Comparison of ENCODE assay signal across 22 cellular contexts in the genomic region with DNA sequence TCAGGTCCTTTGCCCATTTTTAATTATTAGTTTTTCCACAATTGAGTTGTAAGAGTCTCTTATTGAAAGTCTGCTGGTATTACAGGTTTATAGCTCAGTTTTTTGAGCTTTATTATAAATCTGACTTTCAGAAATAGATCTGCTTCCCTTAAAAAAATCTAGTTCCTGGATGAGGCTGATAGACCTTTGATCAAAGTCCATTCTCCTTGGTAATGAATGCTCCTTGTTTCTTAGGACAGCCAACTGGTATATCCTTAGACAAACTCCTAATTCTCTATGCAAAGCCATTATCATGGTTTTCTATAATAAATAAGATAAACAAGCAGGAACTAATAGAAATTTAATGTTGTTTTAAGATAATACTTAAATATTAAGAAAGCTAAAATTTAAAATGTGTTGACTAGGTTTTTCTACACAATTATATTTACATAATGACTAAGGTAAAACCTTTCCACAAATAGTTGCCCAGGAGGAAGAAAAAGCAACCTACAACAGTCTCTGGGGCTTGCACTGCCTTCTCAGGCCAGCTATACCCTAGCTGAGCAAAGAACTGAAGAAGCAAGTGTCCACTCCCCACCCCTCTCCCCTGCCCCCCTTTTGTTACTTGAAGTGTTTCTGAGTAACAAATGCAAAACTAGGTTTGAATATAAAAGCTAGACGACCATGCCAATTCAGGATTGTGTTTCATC. TPM values are rescaled to one million over a fixed set of nuclear protein-coding genes. Genes with fewer than 3 reads are reported as not detected.
A peak's percentile ranks its signal among the peaks of the same experiment; 100 is the strongest.
DNase-seq lines count a peak whose midpoint lies in the region; TF ChIP-seq lines count a peak whose summit lies in the region.
"Had no signal": no experiment of that assay in that cellular context is flagged by ENCODE, and none has a peak within 500 bp of the region (broad histone marks: within the 10 kb centered on the region; RNA-seq: fewer than 3 reads in every experiment).

No MANE protein-coding gene starts in this region.

- CTCF ChIA-PET in Caco-2 (lab: Charles Lee) (interaction anchor here (0.6 to 1.2 kb wide), 2 partner anchors 12 to 155 kb away, joined by 3 to 6 read pairs; no protein-coding TSS in a partner anchor), OCI-LY7 (lab: Charles Lee; ENCODE audit: unreplicated experiment) (interaction anchor here (0.6 kb wide), 2 partner anchors 534 to 753 kb away, joined by 3 to 5 read pairs; no protein-coding TSS in a partner anchor)

- TF ChIP-seq CTCF in Caco-2 (IDR thresholded peaks at IDR 0.05; ENCODE audit: insufficient read depth in 1 of 2, low read depth in 1 of 2, low read length in 1 of 2, severe bottlenecking in 1 of 2, unreplicated experiment in 1 of 2) (no peak), OCI-LY7 (conservative IDR thresholded peaks at IDR 0.05; ENCODE audit: low read length) (no peak), brain microvascular endothelial cell (IDR thresholded peaks at IDR 0.05; ENCODE audit: low read depth, low read length, missing control alignments) (no peak), osteoblast (IDR thresholded peaks at IDR 0.05; ENCODE audit: extremely low read depth, low read depth, low read length) (no peak), testis (IDR thresholded peaks at IDR 0.05) (no peak), smooth muscle cell (IDR thresholded peaks at IDR 0.05; ENCODE audit: borderline replicate concordance, insufficient read depth, poor library complexity, severe bottlenecking) (no peak)

- 60 to 79% methylated on average over 1 of the region's 1 CpG for WGBS in testis, 2 donors
- WGBS in smooth muscle cell (ENCODE audit: low lambda C conversion rate), result 100% methylated on average over 1 of the region's 1 CpG

- no peaks in the 10 kb centered on the region for H4K20me1 ChIP-seq in OCI-LY7 (ENCODE audit: insufficient read depth, low read length)
- no peaks in the 10 kb centered on the region for H4K20me1 ChIP-seq in osteoblast (ENCODE audit: insufficient read depth, low read length)
- H4K20me1 ChIP-seq in smooth muscle cell (ENCODE audit: low read depth), result no peaks in the 10 kb centered on the region

- H3K4me1 ChIP-seq in Caco-2 (peaks cover 13% of the 10 kb centered on the region), OCI-LY7 (ENCODE audit: insufficient read depth, low read length, poor library complexity, severe bottlenecking) (no peaks in the 10 kb centered on the region), osteoblast (ENCODE audit: insufficient read depth, low read length) (peaks cover 18% of the 10 kb centered on the region), testis (no peaks in the 10 kb centered on the region), smooth muscle cell (ENCODE audit: low read depth) (no peaks in the 10 kb centered on the region)

- H3K4me3 Mint-ChIP-seq in Caco-2 (ENCODE audit: unreplicated experiment), result no peak overlapping the region
- H3K4me3 Mint-ChIP-seq: CD4-positive, alpha-beta memory T cell had no signal

- H3K79me2 ChIP-seq in OCI-LY7 (ENCODE audit: insufficient read depth, low read depth, low read length), result no peaks in the 10 kb centered on the region
- no peaks in the 10 kb centered on the region for H3K79me2 ChIP-seq in osteoblast (ENCODE audit: insufficient read depth, low read length)
- H3K79me2 ChIP-seq in smooth muscle cell (ENCODE audit: low read depth), result no peaks in the 10 kb centered on the region

- DNase-seq in Caco-2 (no peak), OCI-LY7 (ENCODE audit: low spot score) (no peak), brain microvascular endothelial cell (no peak), osteoblast (ENCODE audit: insufficient read length, low spot score, missing footprints) (no peak), testis (no peak), cerebellar cortex (ENCODE audit: low spot score) (no peak), smooth muscle cell (lab: John Stamatoyannopoulos, UW; ENCODE audit: unreplicated experiment) (no peak), SKM-1 (lab: John Stamatoyannopoulos, UW; ENCODE audit: unreplicated experiment) (no peak)
- DNase-seq: CD4-positive, alpha-beta memory T cell; DMS79 treated with DMSO at 0.1 percent for 48 hours; Karpas-422; NCI-H1092; NCI-H1436 treated with DMSO at 0.1 percent for 48 hours; NCI-H2029; NCI-H2171; NCI-H526 had no signal

- H3F3A ChIP-seq in smooth muscle cell (ENCODE audit: low read depth), result no peaks in the 10 kb centered on the region

- H3K4me1 Mint-ChIP-seq in Caco-2 (ENCODE audit: low read depth, unreplicated experiment), result peaks cover 5% of the 10 kb centered on the region
- H3K4me1 Mint-ChIP-seq: CD4-positive, alpha-beta memory T cell had no signal

- peaks cover 30% of the 10 kb centered on the region for H3K36me3 Mint-ChIP-seq in Caco-2 (ENCODE audit: insufficient read depth, unreplicated experiment)
- H3K36me3 Mint-ChIP-seq: CD4-positive, alpha-beta memory T cell had no signal

- intact Hi-C loops in Caco-2 (cut with micrococcal nuclease; ENCODE audit: unreplicated experiment) (no loop called here), OCI-LY7 (cut with micrococcal nuclease; ENCODE audit: unreplicated experiment) (no loop called here), testis (cut with DNase I; ENCODE audit: low total_unique reads) (no loop called here)

- H3K36me3 ChIP-seq in Caco-2 (ENCODE audit: control insufficient read depth, insufficient read depth, low read length), result peaks cover 4% of the 10 kb centered on the region
- H3K36me3 ChIP-seq in OCI-LY7 (ENCODE audit: insufficient read depth, low read length), result peaks cover 65% of the 10 kb centered on the region
- H3K36me3 ChIP-seq in brain microvascular endothelial cell (replicated peaks), result no peaks in the 10 kb centered on the region
- peaks cover 27% of the 10 kb centered on the region for H3K36me3 ChIP-seq in osteoblast (ENCODE audit: insufficient read depth, low read length)
- H3K36me3 ChIP-seq in testis (ENCODE audit: low read depth, missing control alignments), result no peaks in the 10 kb centered on the region
- H3K36me3 ChIP-seq in smooth muscle cell (ENCODE audit: low read depth), result no peaks in the 10 kb centered on the region

- H3K9ac ChIP-seq in smooth muscle cell (ENCODE audit: low read depth), result no peak overlapping the region

- in situ Hi-C loops in brain microvascular endothelial cell (cut with HindIII; ENCODE audit: low pct_ligation_motif_present, low sequenced_read_pairs), result no loop called here

- no peak for TF ChIP-seq POLR2A in testis (IDR thresholded peaks at IDR 0.05)

- H3K4me2 ChIP-seq in OCI-LY7 (ENCODE audit: low read length), result no peak overlapping the region
- peak overlapping the region; percentile 9 for H3K4me2 ChIP-seq in osteoblast (ENCODE audit: insufficient read depth, low read length)
- no peak overlapping the region for H3K4me2 ChIP-seq in smooth muscle cell

- H3K9me3 ChIP-seq in Caco-2, result no peaks in the 10 kb centered on the region
- H3K9me3 ChIP-seq in OCI-LY7 (ENCODE audit: low read length), result no peaks in the 10 kb centered on the region
- H3K9me3 ChIP-seq in osteoblast (ENCODE audit: low read depth, low read length), result no peaks in the 10 kb centered on the region
- no peaks in the 10 kb centered on the region for H3K9me3 ChIP-seq in testis
- H3K9me3 ChIP-seq in smooth muscle cell (replicated peaks; ENCODE audit: low read depth), result no peaks in the 10 kb centered on the region

- H2AFZ ChIP-seq in OCI-LY7 (ENCODE audit: low read length) (no peak overlapping the region), osteoblast (ENCODE audit: low read length) (no peak overlapping the region), smooth muscle cell (ENCODE audit: low read depth) (no peak overlapping the region)

- BruUV-seq in Caco-2 (replicated peaks; lab: Mats Ljungman, UMichigan) (TSS peak; percentile 21), OCI-LY7 (replicated peaks; lab: Mats Ljungman, UMichigan) (TSS peak; percentile 49)

- POLR2A ChIA-PET in Caco-2 (lab: Charles Lee) (no interaction called here), OCI-LY7 (lab: Charles Lee) (interaction anchor here (0.6 to 0.9 kb wide), 2 partner anchors 26 to 113 kb away, joined by 3 read pairs; no protein-coding TSS in a partner anchor)

- H3K27ac ChIP-seq in OCI-LY7 (ENCODE audit: low read depth, low read length, poor library complexity, severe bottlenecking), result no peak overlapping the region
- peak overlapping the region; percentile 9 for H3K27ac ChIP-seq in brain microvascular endothelial cell
- H3K27ac ChIP-seq in osteoblast (ENCODE audit: low read depth, low read length), result peak overlapping the region; percentile 56
- H3K27ac ChIP-seq in testis, result no peak overlapping the region
- no peak overlapping the region for H3K27ac ChIP-seq in smooth muscle cell (ENCODE audit: low read depth)
- H3K27ac ChIP-seq: SK-N-MC had no signal

- no peaks in the 10 kb centered on the region for H3K9me3 Mint-ChIP-seq in Caco-2 (ENCODE audit: unreplicated experiment)
- H3K9me3 Mint-ChIP-seq: CD4-positive, alpha-beta memory T cell had no signal

- H3K4me3 ChIP-seq in Caco-2 (ENCODE audit: low read depth, low read length), result no peak overlapping the region
- no peak overlapping the region for H3K4me3 ChIP-seq in OCI-LY7 (ENCODE audit: low read depth, low read length, poor library complexity, severe bottlenecking)
- H3K4me3 ChIP-seq in brain microvascular endothelial cell (ENCODE audit: low read depth, low read length), result no peak overlapping the region
- H3K4me3 ChIP-seq in osteoblast (ENCODE audit: insufficient read depth, low read length), result no peak overlapping the region
- no peak overlapping the region for H3K4me3 ChIP-seq in testis
- H3K4me3 ChIP-seq in smooth muscle cell, result no peak overlapping the region
- H3K4me3 ChIP-seq: SK-N-MC had no signal

- H3K9me2 ChIP-seq in OCI-LY7 (ENCODE audit: insufficient read depth, low read length), result no peaks in the 10 kb centered on the region

- no peaks in the 10 kb centered on the region for H3K27me3 ChIP-seq in Caco-2 (replicated peaks; ENCODE audit: control insufficient read depth, insufficient read depth, low read length)
- no peaks in the 10 kb centered on the region for H3K27me3 ChIP-seq in brain microvascular endothelial cell (replicated peaks)
- no peaks in the 10 kb centered on the region for H3K27me3 ChIP-seq in osteoblast (ENCODE audit: insufficient read depth, low read length)
- no peaks in the 10 kb centered on the region for H3K27me3 ChIP-seq in testis
- H3K27me3 ChIP-seq in smooth muscle cell (ENCODE audit: low read depth), result no peaks in the 10 kb centered on the region

- H3K27ac Mint-ChIP-seq in Caco-2 (ENCODE audit: unreplicated experiment), result no peak overlapping the region
- H3K27ac Mint-ChIP-seq: CD4-positive, alpha-beta memory T cell had no signal

- no peaks in the 10 kb centered on the region for H3K27me3 Mint-ChIP-seq in Caco-2 (ENCODE audit: insufficient read depth, unreplicated experiment)

RNA-seq across cellular contexts. Expression of gene NT5DC4, which starts 16.9 kb away (rescaled TPM):
- total RNA-seq in Caco-2 (2022), result 3.3 and 4.0 TPM in 2 replicates
- total RNA-seq in OCI-LY7 (2014; rRNA removed; shearing (Covaris generic)), result not detected in 2 replicates
- total RNA-seq in OCI-LY7 (2022), result not detected in 2 replicates
- not detected in 2 replicates for total RNA-seq in osteoblast
- 1 to 10 TPM; 2.8 to 2.9 TPM for total RNA-seq in testis
- polyA plus RNA-seq in testis (ENCODE audit: insufficient read depth, low read depth, low replicate concordance), result 4.2 TPM
- total RNA-seq in smooth muscle cell, result not detected in 2 replicates
- not detected in 2 replicates for polyA plus RNA-seq in smooth muscle cell
- total RNA-seq: A172; CD4-positive, alpha-beta memory T cell; H4; MCF 10A; Right ventricle myocardium inferior had no signal
- polyA plus RNA-seq: BJ; CD4-positive, alpha-beta memory T cell had no signal

RNA-seq across cellular contexts. Expression of gene CKAP2L, which starts 26.7 kb away (rescaled TPM):
- total RNA-seq in Caco-2 (2022) (20.7 and 23.6 TPM in 2 replicates), OCI-LY7 (2022) (61.8 and 77.3 TPM in 2 replicates), osteoblast (1.1 and 1.5 TPM in 2 replicates), testis (10 to 100 TPM in 1 of 2 donors, 1 to 10 TPM in 1; 7.1 to 11.0 TPM), smooth muscle cell (7.8 and 16.7 TPM in 2 replicates)
- 28.8 and 31.8 TPM in 2 replicates for total RNA-seq in OCI-LY7 (2014; rRNA removed; shearing (Covaris generic))
- polyA plus RNA-seq in testis (ENCODE audit: insufficient read depth, low read depth, low replicate concordance) (9.5 TPM), smooth muscle cell (5.1 and 6.6 TPM in 2 replicates)

RNA-seq across cellular contexts. Expression of gene IL1A, which starts 46.6 kb away (rescaled TPM):
- total RNA-seq in Caco-2 (2022) (not detected in 2 replicates), OCI-LY7 (2022) (not detected in 2 replicates), osteoblast (not detected in 2 replicates), testis (10 to 100 TPM; 21.4 to 36.5 TPM), smooth muscle cell (3.4 and 6.4 TPM in 2 replicates)
- not detected in 2 replicates for total RNA-seq in OCI-LY7 (2014; rRNA removed; shearing (Covaris generic))
- polyA plus RNA-seq in testis (ENCODE audit: insufficient read depth, low read depth, low replicate concordance) (15.8 TPM), smooth muscle cell (1.4 and 5.1 TPM in 2 replicates)
- total RNA-seq: A172, Right ventricle myocardium inferior had no signal
- polyA plus RNA-seq: CD4-positive, alpha-beta memory T cell had no signal

Comparison
In these comparisons a context has a peak if more than half of its experiments do, and no peak if none do; other contexts are left out.
1. H3K27ac ChIP-seq: peak in brain microvascular endothelial cell (single experiment) and osteoblast (single experiment); none in OCI-LY7 (single experiment), testis (0 of 2) and smooth muscle cell (single experiment).